8 cellular contexts compared by ENCODE assay signal in genomic region chrX:39772057-39772832, GRCh38.
DNase-seq lines count a peak whose midpoint lies in the region; ATAC-seq lines count a peak whose summit lies in the region.

No MANE protein-coding gene starts in this region.

- ATAC-seq in HG02938 (IDR thresholded peaks at IDR 0.05; ENCODE audit: unreplicated experiment) (no peak), HG02852 (IDR thresholded peaks at IDR 0.05; ENCODE audit: unreplicated experiment) (no peak)

- DNase-seq in CMK (ENCODE audit: low read depth), result peak; percentile 26
- peak; percentile 84 for DNase-seq in NOMO-1 treated with DMSO at 0.1 percent for 48 hours (lab: John Stamatoyannopoulos, UW; ENCODE audit: unreplicated experiment)
- peak; percentile 74 to 79 for DNase-seq in activated T-cell treated with anti-CD3 and anti-CD28 coated beads, Interleukin-2, amount 50 U/mL, for 48 hours
- DNase-seq in hippocampal formation (lab: John Stamatoyannopoulos, UW), result peak; percentile 2 to 9
- DNase-seq in stimulated activated CD4-positive, alpha-beta T cell treated with anti-CD3 and anti-CD28 coated beads, Interleukin-12 subunit alpha, Interleukin-12 subunit beta, amount 100 ng/mL, for 24 hours (ENCODE audit: low read depth in 2 of 2), result peak; percentile 45 to 52
- no peak for DNase-seq in RKO (ENCODE audit: low spot score)
